Comparison of ENCODE assay signal across 22 cellular contexts in the genomic region with DNA sequence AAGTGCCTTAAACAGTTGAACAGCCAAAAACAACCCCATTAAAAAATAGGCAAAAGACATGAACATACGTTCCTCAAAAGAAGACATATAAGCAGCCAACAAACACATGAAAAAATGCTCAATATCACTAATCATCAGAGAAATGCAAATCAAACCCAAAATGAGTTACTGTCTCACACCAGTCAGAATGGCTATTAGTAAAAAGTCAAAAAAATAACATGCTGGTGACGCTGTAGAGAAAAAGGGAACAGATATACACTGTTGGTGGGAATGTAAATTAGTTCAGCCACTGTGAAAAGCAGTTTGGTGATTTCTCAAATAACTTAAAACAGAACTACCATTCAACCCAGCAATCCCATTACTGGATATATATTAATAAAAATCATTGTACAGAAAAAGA. TPM values are rescaled to one million over a fixed set of nuclear protein-coding genes. Genes with fewer than 3 reads are reported as not detected.
"Had no signal": no experiment of that assay in that cellular context is flagged by ENCODE, and none has a peak within 500 bp of the region (broad histone marks: within the 10 kb centered on the region; RNA-seq: fewer than 3 reads in every experiment).

No MANE protein-coding gene starts in this region.

RNA-seq across cellular contexts. Expression of a gene that starts 6.0 kb away (rescaled TPM):
- total RNA-seq: activated CD4-positive, alpha-beta memory T cell treated with anti-CD3 and anti-CD28 coated beads for 36 hours; activated CD4-positive, alpha-beta T cell treated with anti-CD3 and anti-CD28 coated beads, Interleukin-2, amount 10 ng/mL, durations not matched to agents 24 days and 14 days; activated CD8-positive, alpha-beta memory T cell treated with anti-CD3 and anti-CD28 coated beads for 36 hours; activated CD8-positive, alpha-beta T cell treated with anti-CD3 and anti-CD28 coated beads for 36 hours; activated naive CD4-positive, alpha-beta T cell treated with anti-CD3 and anti-CD28 coated beads for 36 hours; activated naive CD4-positive, alpha-beta T cell treated with anti-CD3 and anti-CD28 coated beads, Interleukin-2, amount 50 U/mL, for 72 hours; activated naive CD8-positive, alpha-beta T cell treated with anti-CD3 and anti-CD28 coated beads for 36 hours; activated T-cell treated with anti-CD3 and anti-CD28 coated beads, Interleukin-2, amount 50 U/mL, for 4 hours; activated T-cell treated with anti-CD3 and anti-CD28 coated beads, Interleukin-2, amount 50 U/mL, for 72 hours; activated T-helper 1 cell treated with anti-CD3 and anti-CD28 coated beads, Interleukin-12 subunit alpha, Interleukin-12 subunit beta, Interleukin-2, Interleukin-4 antibody, amounts not matched to agents 30 ng/mL and 10 ng/mL and 1 ng/mL, durations not matched to agents 14 hours and 24 hours and 36 hours; activated T-helper 17 cell treated with anti-CD3 and anti-CD28 coated beads, Interleukin-2, amount 50 U/mL, for 72 hours; aorta; astrocyte; breast epithelium; cardiac septum; cerebellum; T-helper 1 cell treated with Interleukin-12 subunit alpha and Interleukin-12 subunit beta and Interleukin-4 antibody, amounts not matched to agents 30 ng/mL and 1 ng/mL, for 36 hours; T-helper 17 cell; T-helper 2 cell treated with Interferon-gamma antibody and Interleukin-4, amounts not matched to agents 100 ng/mL and 5 ng/mL, for 36 hours; WTC11 had no signal

RNA-seq across cellular contexts. Expression of a gene that starts 8.8 kb away (rescaled TPM):
- total RNA-seq: activated CD4-positive, alpha-beta memory T cell treated with anti-CD3 and anti-CD28 coated beads for 36 hours; activated CD4-positive, alpha-beta T cell treated with anti-CD3 and anti-CD28 coated beads, Interleukin-2, amount 10 ng/mL, durations not matched to agents 24 days and 14 days; activated CD8-positive, alpha-beta memory T cell treated with anti-CD3 and anti-CD28 coated beads for 36 hours; activated CD8-positive, alpha-beta T cell treated with anti-CD3 and anti-CD28 coated beads for 36 hours; activated naive CD4-positive, alpha-beta T cell treated with anti-CD3 and anti-CD28 coated beads for 36 hours; activated naive CD4-positive, alpha-beta T cell treated with anti-CD3 and anti-CD28 coated beads, Interleukin-2, amount 50 U/mL, for 72 hours; activated naive CD8-positive, alpha-beta T cell treated with anti-CD3 and anti-CD28 coated beads for 36 hours; activated T-cell treated with anti-CD3 and anti-CD28 coated beads, Interleukin-2, amount 50 U/mL, for 4 hours; activated T-cell treated with anti-CD3 and anti-CD28 coated beads, Interleukin-2, amount 50 U/mL, for 72 hours; activated T-helper 1 cell treated with anti-CD3 and anti-CD28 coated beads, Interleukin-12 subunit alpha, Interleukin-12 subunit beta, Interleukin-2, Interleukin-4 antibody, amounts not matched to agents 30 ng/mL and 10 ng/mL and 1 ng/mL, durations not matched to agents 14 hours and 24 hours and 36 hours; activated T-helper 17 cell treated with anti-CD3 and anti-CD28 coated beads, Interleukin-2, amount 50 U/mL, for 72 hours; astrocyte; T-helper 1 cell treated with Interleukin-12 subunit alpha and Interleukin-12 subunit beta and Interleukin-4 antibody, amounts not matched to agents 30 ng/mL and 1 ng/mL, for 36 hours; T-helper 17 cell; T-helper 2 cell treated with Interferon-gamma antibody and Interleukin-4, amounts not matched to agents 100 ng/mL and 5 ng/mL, for 36 hours; WTC11 had no signal

RNA-seq across cellular contexts. Expression of a gene that starts 14.0 kb away (rescaled TPM):
- total RNA-seq: activated CD4-positive, alpha-beta memory T cell treated with anti-CD3 and anti-CD28 coated beads for 36 hours; activated CD4-positive, alpha-beta T cell treated with anti-CD3 and anti-CD28 coated beads, Interleukin-2, amount 10 ng/mL, durations not matched to agents 24 days and 14 days; activated CD8-positive, alpha-beta memory T cell treated with anti-CD3 and anti-CD28 coated beads for 36 hours; activated CD8-positive, alpha-beta T cell treated with anti-CD3 and anti-CD28 coated beads for 36 hours; activated naive CD4-positive, alpha-beta T cell treated with anti-CD3 and anti-CD28 coated beads for 36 hours; activated naive CD4-positive, alpha-beta T cell treated with anti-CD3 and anti-CD28 coated beads, Interleukin-2, amount 50 U/mL, for 72 hours; activated naive CD8-positive, alpha-beta T cell treated with anti-CD3 and anti-CD28 coated beads for 36 hours; activated T-cell treated with anti-CD3 and anti-CD28 coated beads, Interleukin-2, amount 50 U/mL, for 4 hours; activated T-cell treated with anti-CD3 and anti-CD28 coated beads, Interleukin-2, amount 50 U/mL, for 72 hours; activated T-helper 1 cell treated with anti-CD3 and anti-CD28 coated beads, Interleukin-12 subunit alpha, Interleukin-12 subunit beta, Interleukin-2, Interleukin-4 antibody, amounts not matched to agents 30 ng/mL and 10 ng/mL and 1 ng/mL, durations not matched to agents 14 hours and 24 hours and 36 hours; activated T-helper 17 cell treated with anti-CD3 and anti-CD28 coated beads, Interleukin-2, amount 50 U/mL, for 72 hours; astrocyte; cardiac septum; cerebellum; T-helper 1 cell treated with Interleukin-12 subunit alpha and Interleukin-12 subunit beta and Interleukin-4 antibody, amounts not matched to agents 30 ng/mL and 1 ng/mL, for 36 hours; T-helper 17 cell; T-helper 2 cell treated with Interferon-gamma antibody and Interleukin-4, amounts not matched to agents 100 ng/mL and 5 ng/mL, for 36 hours; WTC11 had no signal
- polyA plus RNA-seq: aorta had no signal

RNA-seq across cellular contexts. Expression of a gene that starts 22.4 kb away (rescaled TPM):
- total RNA-seq: activated CD4-positive, alpha-beta memory T cell treated with anti-CD3 and anti-CD28 coated beads for 36 hours; activated CD4-positive, alpha-beta T cell treated with anti-CD3 and anti-CD28 coated beads, Interleukin-2, amount 10 ng/mL, durations not matched to agents 24 days and 14 days; activated CD8-positive, alpha-beta T cell treated with anti-CD3 and anti-CD28 coated beads for 36 hours; activated naive CD4-positive, alpha-beta T cell treated with anti-CD3 and anti-CD28 coated beads for 36 hours; activated naive CD4-positive, alpha-beta T cell treated with anti-CD3 and anti-CD28 coated beads, Interleukin-2, amount 50 U/mL, for 72 hours; activated naive CD8-positive, alpha-beta T cell treated with anti-CD3 and anti-CD28 coated beads for 36 hours; activated T-cell treated with anti-CD3 and anti-CD28 coated beads, Interleukin-2, amount 50 U/mL, for 4 hours; activated T-cell treated with anti-CD3 and anti-CD28 coated beads, Interleukin-2, amount 50 U/mL, for 72 hours; activated T-helper 1 cell treated with anti-CD3 and anti-CD28 coated beads, Interleukin-12 subunit alpha, Interleukin-12 subunit beta, Interleukin-2, Interleukin-4 antibody, amounts not matched to agents 30 ng/mL and 10 ng/mL and 1 ng/mL, durations not matched to agents 14 hours and 24 hours and 36 hours; activated T-helper 17 cell treated with anti-CD3 and anti-CD28 coated beads, Interleukin-2, amount 50 U/mL, for 72 hours; astrocyte; cardiac septum; cerebellum; T-helper 1 cell treated with Interleukin-12 subunit alpha and Interleukin-12 subunit beta and Interleukin-4 antibody, amounts not matched to agents 30 ng/mL and 1 ng/mL, for 36 hours; T-helper 17 cell; T-helper 2 cell treated with Interferon-gamma antibody and Interleukin-4, amounts not matched to agents 100 ng/mL and 5 ng/mL, for 36 hours; WTC11 had no signal
- polyA plus RNA-seq: aorta had no signal

RNA-seq across cellular contexts. Expression of a gene that starts 51.8 kb away (rescaled TPM):
- total RNA-seq: activated CD4-positive, alpha-beta memory T cell treated with anti-CD3 and anti-CD28 coated beads for 36 hours; activated CD4-positive, alpha-beta T cell treated with anti-CD3 and anti-CD28 coated beads, Interleukin-2, amount 10 ng/mL, durations not matched to agents 24 days and 14 days; activated CD8-positive, alpha-beta memory T cell treated with anti-CD3 and anti-CD28 coated beads for 36 hours; activated CD8-positive, alpha-beta T cell treated with anti-CD3 and anti-CD28 coated beads for 36 hours; activated naive CD4-positive, alpha-beta T cell treated with anti-CD3 and anti-CD28 coated beads for 36 hours; activated naive CD4-positive, alpha-beta T cell treated with anti-CD3 and anti-CD28 coated beads, Interleukin-2, amount 50 U/mL, for 72 hours; activated naive CD8-positive, alpha-beta T cell treated with anti-CD3 and anti-CD28 coated beads for 36 hours; activated T-cell treated with anti-CD3 and anti-CD28 coated beads, Interleukin-2, amount 50 U/mL, for 4 hours; activated T-cell treated with anti-CD3 and anti-CD28 coated beads, Interleukin-2, amount 50 U/mL, for 72 hours; activated T-helper 1 cell treated with anti-CD3 and anti-CD28 coated beads, Interleukin-12 subunit alpha, Interleukin-12 subunit beta, Interleukin-2, Interleukin-4 antibody, amounts not matched to agents 30 ng/mL and 10 ng/mL and 1 ng/mL, durations not matched to agents 14 hours and 24 hours and 36 hours; activated T-helper 17 cell treated with anti-CD3 and anti-CD28 coated beads, Interleukin-2, amount 50 U/mL, for 72 hours; adrenal gland; aorta; astrocyte; body of pancreas; breast epithelium; cardiac septum; cerebellum; T-helper 1 cell treated with Interleukin-12 subunit alpha and Interleukin-12 subunit beta and Interleukin-4 antibody, amounts not matched to agents 30 ng/mL and 1 ng/mL, for 36 hours; T-helper 17 cell; T-helper 2 cell treated with Interferon-gamma antibody and Interleukin-4, amounts not matched to agents 100 ng/mL and 5 ng/mL, for 36 hours; WTC11 had no signal
- polyA plus RNA-seq: adrenal gland, aorta had no signal
